22 cellular contexts compared by ENCODE assay signal in the genomic region with DNA sequence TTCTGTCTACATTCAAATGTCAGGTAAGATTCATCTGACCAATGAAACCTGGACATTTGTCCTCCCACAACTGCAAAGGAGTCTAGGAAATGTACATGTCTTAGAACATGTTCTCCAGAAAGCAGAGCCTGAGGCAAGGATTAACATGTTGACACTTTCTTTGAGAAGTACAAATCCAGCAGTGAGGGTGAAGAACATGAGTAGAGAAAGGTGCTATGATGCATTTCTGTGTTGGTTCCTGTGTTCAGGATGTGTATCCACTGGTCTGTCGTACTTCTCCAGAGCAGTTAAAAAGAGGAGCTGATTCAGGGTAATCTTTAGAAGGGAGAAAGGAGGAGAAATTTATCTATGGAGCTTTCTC.
DNase-seq lines count a peak whose midpoint lies in the region; ATAC-seq, FAIRE-seq and TF ChIP-seq lines count a peak whose summit lies in the region.
"Had no signal": no experiment of that assay in that cellular context is flagged by ENCODE, and none has a peak within 500 bp of the region (broad histone marks: within the 10 kb centered on the region; RNA-seq: fewer than 3 reads in every experiment).

No MANE protein-coding gene starts in this region.

- H3K4me3 Mint-ChIP-seq in activated T-helper 17 cell treated with anti-CD3 and anti-CD28 coated beads, Interleukin-2, amount 50 U/mL, for 72 hours, result peak overlapping the region; percentile 6
- H3K4me3 Mint-ChIP-seq in natural killer cell, result peak overlapping the region; percentile 2
- H3K4me3 Mint-ChIP-seq: CD4-positive, CD25-positive, alpha-beta regulatory T cell had no signal

- no peak overlapping the region for H3K27ac Mint-ChIP-seq in activated T-helper 17 cell treated with anti-CD3 and anti-CD28 coated beads, Interleukin-2, amount 50 U/mL, for 72 hours
- peak overlapping the region; percentile 79 to 86 for H3K27ac Mint-ChIP-seq in natural killer cell

- DNase-seq in HL-60 (ENCODE audit: low read depth in 1 of 2, low spot score in 1 of 2) (no peak), natural killer cell (no peak), NCI-H2081 treated with DMSO at 0.1 percent for 48 hours (lab: John Stamatoyannopoulos, UW) (no peak), NCI-H146 treated with DMSO at 0.1 percent for 48 hours (lab: John Stamatoyannopoulos, UW; ENCODE audit: unreplicated experiment) (no peak), GM12891 (ENCODE audit: insufficient read length, low spot score) (no peak)
- DNase-seq: BE2C; CD4-positive, CD25-positive, alpha-beta regulatory T cell; COR-L47; DMS79; H7; MM.1S; NCI-H1092 treated with DMSO at 0.1 percent for 48 hours; NCI-H1436 treated with DMSO at 0.1 percent for 48 hours; NCI-H2029; NCI-H226; NCI-H524; NCI-H774; NK-92 treated with Interleukin-12 subunit alpha and Interleukin-12 subunit beta, amount 100 ng/mL, for 24 hours had no signal

- no peak for ATAC-seq in activated T-helper 17 cell treated with anti-CD3 and anti-CD28 coated beads, Interleukin-2, amount 50 U/mL, for 72 hours (replicated peaks)
- ATAC-seq in esophagus mucosa, result peak; percentile 67
- ATAC-seq in natural killer cell, result no peak
- ATAC-seq: K562 had no signal

- TF ChIP-seq CTCF in HL-60 (IDR thresholded peaks at IDR 0.05; ENCODE audit: insufficient read depth, low read length), result no peak
- no peak for TF ChIP-seq CTCF in natural killer cell (IDR thresholded peaks at IDR 0.05)

- intact Hi-C loops in natural killer cell (cut with micrococcal nuclease), result loop anchor here (5.0 to 10.0 kb wide), 2 partner anchors 117 to 270 kb away; a partner anchor contains a TSS

- TF ChIP-seq POLR2A in GM12891 (IDR thresholded peaks at IDR 0.05; ENCODE audit: low read depth, low read length), result no peak

- FAIRE-seq in GM12891 (lab: Jason Lieb, UNC), result no peak
- FAIRE-seq: K562 had no signal

- no peaks in the 10 kb centered on the region for H3K9me3 Mint-ChIP-seq in activated T-helper 17 cell treated with anti-CD3 and anti-CD28 coated beads, Interleukin-2, amount 50 U/mL, for 72 hours
- no peaks in the 10 kb centered on the region for H3K9me3 Mint-ChIP-seq in natural killer cell
- H3K9me3 Mint-ChIP-seq: CD4-positive, CD25-positive, alpha-beta regulatory T cell had no signal

- no peaks in the 10 kb centered on the region for H3K27me3 Mint-ChIP-seq in activated T-helper 17 cell treated with anti-CD3 and anti-CD28 coated beads, Interleukin-2, amount 50 U/mL, for 72 hours
- no peaks in the 10 kb centered on the region for H3K27me3 Mint-ChIP-seq in natural killer cell (ENCODE audit: low read depth in 2 of 2)
- H3K27me3 Mint-ChIP-seq: CD4-positive, CD25-positive, alpha-beta regulatory T cell had no signal

- H3K4me1 Mint-ChIP-seq in activated T-helper 17 cell treated with anti-CD3 and anti-CD28 coated beads, Interleukin-2, amount 50 U/mL, for 72 hours, result peaks cover 17% of the 10 kb centered on the region
- H3K4me1 Mint-ChIP-seq in natural killer cell, result peaks cover 41 to 55% of the 10 kb centered on the region in 2 donors

- H3K27me3 ChIP-seq in HL-60 (ENCODE audit: insufficient read depth, poor library complexity, severe bottlenecking), result no peaks in the 10 kb centered on the region
- H3K27me3 ChIP-seq: BE2C had no signal

- H3K4me3 ChIP-seq in HL-60 (replicated peaks; ENCODE audit: insufficient read depth, low read length), result no peak overlapping the region
- H3K4me3 ChIP-seq: K562 had no signal

- peak overlapping the region; percentile 10; the same call in 1 of the 2 replicates for H3K27ac ChIP-seq in HL-60 (replicated peaks)
- H3K27ac ChIP-seq: RWPE1 had no signal

- H3K36me3 Mint-ChIP-seq in activated T-helper 17 cell treated with anti-CD3 and anti-CD28 coated beads, Interleukin-2, amount 50 U/mL, for 72 hours (ENCODE audit: low read depth), result no peaks in the 10 kb centered on the region
- H3K36me3 Mint-ChIP-seq in natural killer cell, result no peaks in the 10 kb centered on the region
- H3K36me3 Mint-ChIP-seq: CD4-positive, CD25-positive, alpha-beta regulatory T cell had no signal

TF ChIP-seq in GM12891, 5 proteins besides CTCF, POLR2A, EP300 and RAD21:
- TF ChIP-seq SPI1 (IDR thresholded peaks at IDR 0.05; ENCODE audit: low read depth, low read length) (no peak), POLR2AphosphoS5 (IDR thresholded peaks at IDR 0.05; ENCODE audit: low read depth, low read length) (no peak)
